15 cellular contexts compared by ENCODE assay signal in the genomic region with DNA sequence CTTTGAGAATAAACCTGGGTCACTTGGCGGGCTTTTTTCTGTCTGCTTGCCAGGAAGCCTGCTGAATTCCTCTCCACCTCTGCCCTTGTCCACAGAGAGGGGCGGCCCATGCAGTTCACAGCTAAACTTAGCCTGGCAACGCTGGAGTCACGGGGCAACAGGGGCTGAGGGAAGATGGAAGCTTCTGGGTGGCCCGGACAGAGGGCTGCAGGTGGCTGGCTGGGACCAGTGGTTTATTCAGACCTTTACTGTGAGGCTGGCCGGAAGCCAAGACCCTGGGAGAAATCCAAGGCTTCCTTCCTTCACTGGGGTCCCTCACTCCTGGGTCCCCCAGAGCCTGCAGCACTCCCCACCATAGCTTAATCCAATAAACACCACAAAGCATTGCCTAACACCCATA. TPM values are rescaled to one million over a fixed set of nuclear protein-coding genes. Genes with fewer than 3 reads are reported as not detected.
DNase-seq lines count a peak whose midpoint lies in the region; ATAC-seq and TF ChIP-seq lines count a peak whose summit lies in the region.
"Had no signal": no experiment of that assay in that cellular context is flagged by ENCODE, and none has a peak within 500 bp of the region (broad histone marks: within the 10 kb centered on the region; RNA-seq: fewer than 3 reads in every experiment).

No MANE protein-coding gene starts in this region.

- H4K91ac ChIP-seq in H9 (ENCODE audit: insufficient read length, low read depth, low read length) = no peak overlapping the region

- TF ChIP-seq EP300 in esophagus muscularis mucosa (IDR thresholded peaks at IDR 0.05) = no peak

- no peak for TF ChIP-seq POLR2A in esophagus muscularis mucosa (IDR thresholded peaks at IDR 0.05; ENCODE audit: low read depth)

- H3K23me2 ChIP-seq in H9 (ENCODE audit: insufficient read length, low read depth, low read length, poor library complexity, severe bottlenecking) = no peaks in the 10 kb centered on the region

- peaks cover 78% of the 10 kb centered on the region in 2 experiments for H3K4me1 Mint-ChIP-seq in H9
- H3K4me1 Mint-ChIP-seq in naive thymus-derived CD8-positive, alpha-beta T cell = peaks cover 56 to 98% (median 97%) of the 10 kb centered on the region in 4 donors

- no peak overlapping the region for H2BK120ac ChIP-seq in H9 (ENCODE audit: low read depth, low read length, poor library complexity, severe bottlenecking)

- H3K4me2 ChIP-seq in BLaER1 = peak overlapping the region; percentile 97
- no peak overlapping the region for H3K4me2 ChIP-seq in H9 (ENCODE audit: insufficient read depth, insufficient read length, low read length)
- H3K4me2 ChIP-seq: PC-9 had no signal

- no peak overlapping the region for H3K4ac ChIP-seq in H9 (ENCODE audit: low read depth, low read length)

- ATAC-seq in naive thymus-derived CD8-positive, alpha-beta T cell = no peak
- no peak for ATAC-seq in GM18519 (IDR thresholded peaks at IDR 0.05; ENCODE audit: low FRiP score, unreplicated experiment)

- H4K5ac ChIP-seq in H9 (ENCODE audit: insufficient read length, low read depth, low read length) = no peak overlapping the region

- H3K9me3 ChIP-seq in BLaER1 = no peaks in the 10 kb centered on the region
- no peaks in the 10 kb centered on the region for H3K9me3 ChIP-seq in H9 (ENCODE audit: control insufficient read depth, low read depth, low read length)
- no peaks in the 10 kb centered on the region for H3K9me3 ChIP-seq in esophagus muscularis mucosa

- H2BK20ac ChIP-seq in H9 (ENCODE audit: low read depth, low read length, poor library complexity, severe bottlenecking) = no peak overlapping the region

- H3K4me3 ChIP-seq in BLaER1 (no peak overlapping the region), esophagus muscularis mucosa (no peak overlapping the region)
- H3K4me3 ChIP-seq: PC-9 had no signal

- no CpG with 5 or more reads among the region's 6 CpGs for WGBS in H9 (ENCODE audit: extremely low coverage, insufficient read length, low lambda C conversion rate)
- WGBS in esophagus muscularis mucosa = 64% methylated on average over 3 of the region's 6 CpGs

- no peaks in the 10 kb centered on the region for H3K79me1 ChIP-seq in H9 (ENCODE audit: insufficient read depth, low read depth, low read length, poor library complexity, severe bottlenecking)

- no peaks in the 10 kb centered on the region for H3K9me3 Mint-ChIP-seq in H9
- no peaks in the 10 kb centered on the region for H3K9me3 Mint-ChIP-seq in naive thymus-derived CD8-positive, alpha-beta T cell
- H3K9me3 Mint-ChIP-seq: stimulated activated naive CD8-positive, alpha-beta T cell treated with anti-CD3 and anti-CD28 coated beads, Interleukin-15, amount 100 ng/mL, for 72 hours had no signal

- H4K20me1 ChIP-seq in BLaER1 = peaks cover 100% of the 10 kb centered on the region
- no peaks in the 10 kb centered on the region for H4K20me1 ChIP-seq in H9 (ENCODE audit: control insufficient read depth, insufficient read depth, insufficient read length)

- no peak for DNase-seq in H9
- no peak for DNase-seq in esophagus muscularis mucosa (ENCODE audit: extremely low spot score)
- DNase-seq in naive thymus-derived CD8-positive, alpha-beta T cell = no peak
- DNase-seq in NCI-H2081 (lab: John Stamatoyannopoulos, UW) = no peak
- no peak for DNase-seq in stimulated activated naive CD4-positive, alpha-beta T cell treated with Interleukin-2 at 50 U/mL for 16 hours (lab: John Stamatoyannopoulos, UW)
- no peak for DNase-seq in SW480 (ENCODE audit: low spot score)
- DNase-seq: C1 segment of cervical spinal cord; cortex of kidney; GDM1; NCI-H1092; NCI-H345; PC-9; stimulated activated naive CD8-positive, alpha-beta T cell treated with anti-CD3 and anti-CD28 coated beads, Interleukin-15, amount 100 ng/mL, for 72 hours had no signal

- peak overlapping the region in 2 of 3 experiments; percentile 25 to 61; a peak in 2 of 7 replicates for H3K27ac Mint-ChIP-seq in H9
- H3K27ac Mint-ChIP-seq in naive thymus-derived CD8-positive, alpha-beta T cell = peak overlapping the region in 7 of 10 donors; percentile 4 to 98 (median 94)

- H3K79me2 ChIP-seq in H9 (ENCODE audit: insufficient read depth, low read length) = peaks cover 18% of the 10 kb centered on the region; the same call in 1 of the 2 replicates

- H2BK12ac ChIP-seq in H9 (ENCODE audit: insufficient read length, low read depth, low read length) = no peak overlapping the region

- H3K4me1 ChIP-seq in BLaER1 (peaks cover 94% of the 10 kb centered on the region), H9 (ENCODE audit: insufficient read depth, low read length) (peaks cover 27% of the 10 kb centered on the region), esophagus muscularis mucosa (peaks cover 100% of the 10 kb centered on the region in 4 donors)

- H2BK5ac ChIP-seq in H9 (ENCODE audit: insufficient read length, low read length) = no peak overlapping the region

- no peak overlapping the region for H3K23ac ChIP-seq in H9 (ENCODE audit: insufficient read length, low read depth, low read length)

- H2BK15ac ChIP-seq in H9 (ENCODE audit: low read depth, low read length) = no peak overlapping the region

- H3K36me3 ChIP-seq in BLaER1 (peaks cover 59% of the 10 kb centered on the region), esophagus muscularis mucosa (peaks cover 0 to 18% (median 2%) of the 10 kb centered on the region in 4 donors)

- no peak overlapping the region for H3K9ac ChIP-seq in BLaER1
- no peak overlapping the region for H3K9ac ChIP-seq in H9 (ENCODE audit: extremely low read depth, insufficient read length, low read length)

- no peak overlapping the region for H3K18ac ChIP-seq in H9 (ENCODE audit: insufficient read length, low read depth, low read length)

- intact Hi-C loops in esophagus muscularis mucosa (cut with DNase I) = no loop called here

- peaks cover 15 to 22% (median 19%) of the 10 kb centered on the region in 3 experiments for H3K36me3 Mint-ChIP-seq in H9 (ENCODE audit: insufficient read depth in 1 of 3, low read depth in 3 of 3)
- peaks cover 0 to 12% (median 0%) of the 10 kb centered on the region in 3 donors for H3K36me3 Mint-ChIP-seq in naive thymus-derived CD8-positive, alpha-beta T cell

- H2AFZ ChIP-seq in H9 (ENCODE audit: low read length) = no peak overlapping the region
- H2AFZ ChIP-seq: PC-9 had no signal

- H3K14ac ChIP-seq in H9 (ENCODE audit: insufficient read depth, low read length) = no peak overlapping the region

- no peak overlapping the region for H3K4me3 Mint-ChIP-seq in H9
- H3K4me3 Mint-ChIP-seq in naive thymus-derived CD8-positive, alpha-beta T cell = peak overlapping the region in 7 of 10 donors; percentile 72 to 89 (median 86)

- H2AK5ac ChIP-seq in H9 (ENCODE audit: insufficient read length, low read length) = no peak overlapping the region

- no peak overlapping the region for H3K56ac ChIP-seq in H9 (ENCODE audit: insufficient read length, low read depth, low read length)

- H3K27ac ChIP-seq in BLaER1 (peak overlapping the region; percentile 89), H9 (ENCODE audit: insufficient read length, low read depth, low read length) (no peak overlapping the region), esophagus muscularis mucosa (replicated peaks in 1 of 4) (peak overlapping the region; percentile 74 to 99 (median 82))
- H3K27ac ChIP-seq: PC-9 had no signal

- H3T11ph ChIP-seq in H9 (ENCODE audit: low read length) = no peak overlapping the region

- TF ChIP-seq CTCF in H9 (conservative IDR thresholded peaks at IDR 0.05) = no peak
- no peak for TF ChIP-seq CTCF in esophagus muscularis mucosa (IDR thresholded peaks at IDR 0.05)

- no peak overlapping the region for H4K8ac ChIP-seq in H9 (replicated peaks; ENCODE audit: insufficient read length, low read depth, low read length)

- H3K27me3 ChIP-seq in BLaER1 (no peaks in the 10 kb centered on the region), H9 (ENCODE audit: insufficient read depth, low read length) (no peaks in the 10 kb centered on the region), esophagus muscularis mucosa (no peaks in the 10 kb centered on the region)

- POLR2A ChIA-PET in naive thymus-derived CD8-positive, alpha-beta T cell (lab: Charles Lee) = interaction anchor here (0.7 to 3.3 kb wide), 8 partner anchors 13 to 28 kb away, joined by 3 to 14 read pairs (median 4); partner anchors contain the start of gene ITPRIP

- H3K27me3 Mint-ChIP-seq in H9 (ENCODE audit: low read depth) = no peaks in the 10 kb centered on the region
- no peaks in the 10 kb centered on the region for H3K27me3 Mint-ChIP-seq in naive thymus-derived CD8-positive, alpha-beta T cell
- H3K27me3 Mint-ChIP-seq: stimulated activated naive CD8-positive, alpha-beta T cell treated with anti-CD3 and anti-CD28 coated beads, Interleukin-15, amount 100 ng/mL, for 72 hours had no signal

RNA-seq across cellular contexts. Expression of gene ITPRIP, which starts 17.0 kb away (rescaled TPM):
- total RNA-seq in H9 (2021) (22.2 and 22.5 TPM in 2 replicates), esophagus muscularis mucosa (10 to 100 TPM; 18.7 to 56.0 (median 39.9) TPM)
- total RNA-seq in naive thymus-derived CD8-positive, alpha-beta T cell = 10 to 100 TPM; 14.2 to 16.0 TPM
- 10 to 100 TPM; 10.6 to 16.0 (median 15.6) TPM for polyA plus RNA-seq in naive thymus-derived CD8-positive, alpha-beta T cell

RNA-seq across cellular contexts. Expression of gene CFAP58, which starts 32.4 kb away (rescaled TPM):
- total RNA-seq in H9 (2021) (0.63 and 0.88 TPM in 2 replicates), esophagus muscularis mucosa (1 to 10 TPM in 2 of 4 donors, under 1 TPM in 2; 0.71 to 1.6 (median 1.0) TPM)
- total RNA-seq in naive thymus-derived CD8-positive, alpha-beta T cell = not detected
- not detected for polyA plus RNA-seq in naive thymus-derived CD8-positive, alpha-beta T cell

RNA-seq across cellular contexts. Expression of gene GSTO2, which starts 52.2 kb away (rescaled TPM):
- total RNA-seq in H9 (2021) = 12.0 and 14.5 TPM in 2 replicates
- total RNA-seq in esophagus muscularis mucosa = under 1 TPM; 0.42 to 0.99 (median 0.63) TPM
- 1 to 10 TPM; 1.4 to 1.5 TPM for total RNA-seq in naive thymus-derived CD8-positive, alpha-beta T cell
- 1 to 10 TPM in 2 of 3 donors, under 1 TPM in 1; 0.15 to 2.0 (median 1.1) TPM for polyA plus RNA-seq in naive thymus-derived CD8-positive, alpha-beta T cell

Comparison
In these comparisons a context has a peak if more than half of its experiments do, and no peak if none do; other contexts are left out.
1. H3K4me3 Mint-ChIP-seq: peak in naive thymus-derived CD8-positive, alpha-beta T cell (7 of 10); none in H9 (0 of 2).